8 cellular contexts compared by ENCODE assay signal in genomic region chr11:68003846-68004550, GRCh38. TPM values are rescaled to one million over a fixed set of nuclear protein-coding genes. Genes with fewer than 3 reads are reported as not detected.
DNase-seq lines count a peak whose midpoint lies in the region; ATAC-seq and TF ChIP-seq lines count a peak whose summit lies in the region.

A gene with protein sequence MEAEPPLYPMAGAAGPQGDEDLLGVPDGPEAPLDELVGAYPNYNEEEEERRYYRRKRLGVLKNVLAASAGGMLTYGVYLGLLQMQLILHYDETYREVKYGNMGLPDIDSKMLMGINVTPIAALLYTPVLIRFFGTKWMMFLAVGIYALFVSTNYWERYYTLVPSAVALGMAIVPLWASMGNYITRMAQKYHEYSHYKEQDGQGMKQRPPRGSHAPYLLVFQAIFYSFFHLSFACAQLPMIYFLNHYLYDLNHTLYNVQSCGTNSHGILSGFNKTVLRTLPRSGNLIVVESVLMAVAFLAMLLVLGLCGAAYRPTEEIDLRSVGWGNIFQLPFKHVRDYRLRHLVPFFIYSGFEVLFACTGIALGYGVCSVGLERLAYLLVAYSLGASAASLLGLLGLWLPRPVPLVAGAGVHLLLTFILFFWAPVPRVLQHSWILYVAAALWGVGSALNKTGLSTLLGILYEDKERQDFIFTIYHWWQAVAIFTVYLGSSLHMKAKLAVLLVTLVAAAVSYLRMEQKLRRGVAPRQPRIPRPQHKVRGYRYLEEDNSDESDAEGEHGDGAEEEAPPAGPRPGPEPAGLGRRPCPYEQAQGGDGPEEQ (minus strand): TSS chr11:68004097. CDS start chr11:68004043, 54 bp downstream.

- H3K36me3 Mint-ChIP-seq in central memory CD8-positive, alpha-beta T cell (ENCODE audit: insufficient read depth): peaks cover 10% of the 10 kb centered on the region

- H3K27ac Mint-ChIP-seq in central memory CD8-positive, alpha-beta T cell (ENCODE audit: low read depth): peak within 1 kb of the TSS; percentile 59

- CTCF ChIA-PET in HEK293 (lab: Yijun Ruan, JAX): no interaction called here

- POLR2A ChIA-PET in HEK293 (lab: Yijun Ruan, JAX): interaction anchor here (1.1 kb wide), 1 partner anchor 9 kb away, joined by 3 read pairs; no protein-coding TSS in a partner anchor

- H3K4me3 ChIP-seq in HEK293 (ENCODE audit: low read depth, low read length): peak within 1 kb of the TSS; percentile 48

- H3K4me1 Mint-ChIP-seq in central memory CD8-positive, alpha-beta T cell: peaks cover 20% of the 10 kb centered on the region

- no peaks in the 10 kb centered on the region for H3K9me3 Mint-ChIP-seq in central memory CD8-positive, alpha-beta T cell

- no peaks in the 10 kb centered on the region for H3K36me3 ChIP-seq in HEK293 (ENCODE audit: control insufficient read depth in 2 of 2, insufficient read depth in 1 of 2, low read length in 2 of 2)

- H3K4me1 ChIP-seq in HEK293 (ENCODE audit: control insufficient read depth, insufficient read depth, low read length): no peaks in the 10 kb centered on the region; the same call in 1 of the 2 replicates

- TF ChIP-seq CTCF in HEK293 (tag by site-specific recombination; IDR thresholded peaks at IDR 0.05): no peak

- no peak within 1 kb of the TSS for H3K27ac ChIP-seq in HEK293 (ENCODE audit: extremely low read depth, low read depth, low read length)

- DNase-seq in GM03348 (ENCODE audit: low spot score): peak; percentile 94
- peak; percentile 58 for DNase-seq in NCI-H2196 treated with DMSO at 0.1 percent for 48 hours (lab: John Stamatoyannopoulos, UW; ENCODE audit: unreplicated experiment)
- DNase-seq in activated CD4-positive, CD25-positive, alpha-beta regulatory T cell treated with anti-CD3 and anti-CD28 coated beads, Interleukin-2, amount 50 U/mL, for 16 hours (ENCODE audit: low read depth, low spot score): peak; percentile 44
- peak; percentile 43 to 58 for DNase-seq in central memory CD8-positive, alpha-beta T cell (ENCODE audit: low spot score in 2 of 2)
- peak; percentile 91 for DNase-seq in left lobe of liver (ENCODE audit: low spot score)
- DNase-seq in stimulated activated CD4-positive, alpha-beta T cell treated with anti-CD3 and anti-CD28 coated beads, Interleukin-2, amount 100 ng/mL, for 48 hours: peak; percentile 80 to 81
- DNase-seq in OCI-M2 (lab: John Stamatoyannopoulos, UW; ENCODE audit: unreplicated experiment): no peak

- H3K4me3 Mint-ChIP-seq in central memory CD8-positive, alpha-beta T cell: peak within 1 kb of the TSS; percentile 87

- H3K27me3 Mint-ChIP-seq in central memory CD8-positive, alpha-beta T cell: no peaks in the 10 kb centered on the region

- H3K9me3 ChIP-seq in HEK293 (ENCODE audit: control insufficient read depth, insufficient read depth, low read depth, low read length): no peaks in the 10 kb centered on the region

- ATAC-seq in central memory CD8-positive, alpha-beta T cell (replicated peaks; ENCODE audit: extremely low read depth, poor library complexity, severe bottlenecking): peak; percentile 85
- peak; percentile 89 for ATAC-seq in left lobe of liver

TF ChIP-seq in HEK293, 187 proteins besides CTCF, POLR2A, EP300 and RAD21 (continues in another document):
- TF ChIP-seq PATZ1 (tag by site-specific recombination; IDR thresholded peaks at IDR 0.05): 0 out of 2 replicates have a peak, but pooled peaks have one; percentile 26
- 0 out of 2 replicates have a peak, but pooled peaks have one; percentile 40 for TF ChIP-seq KLF8 (tag by site-specific recombination; IDR thresholded peaks at IDR 0.05)
- no peak for TF ChIP-seq ZNF610 (tag by site-specific recombination; IDR thresholded peaks at IDR 0.05; ENCODE audit: borderline replicate concordance)
- TF ChIP-seq ZNF324 (tag by site-specific recombination; IDR thresholded peaks at IDR 0.05): 0 out of 2 replicates have a peak, but pooled peaks have one; percentile 58
- TF ChIP-seq SP3 (tag by site-specific recombination; IDR thresholded peaks at IDR 0.05): peak; percentile 88
- peak; percentile 53; the same call in 1 of the 2 replicates for TF ChIP-seq ZNF335 (tag by site-specific recombination; conservative IDR thresholded peaks at IDR 0.05)
- no peak for TF ChIP-seq ZNF114 (tag by site-specific recombination; IDR thresholded peaks at IDR 0.05)
- no peak for TF ChIP-seq TRIM28 (IDR thresholded peaks at IDR 0.05; ENCODE audit: borderline replicate concordance, low read length)
- peak; percentile 58; the same call in 1 of the 2 replicates for TF ChIP-seq ZNF580 (tag by site-specific recombination; IDR thresholded peaks at IDR 0.05)
- TF ChIP-seq ZFHX2 (tag by site-specific recombination; conservative IDR thresholded peaks at IDR 0.05): peak; percentile 42
- peak; percentile 26; the same call in 1 of the 2 replicates for TF ChIP-seq EGR2 (tag by site-specific recombination; IDR thresholded peaks at IDR 0.05; ENCODE audit: low read depth)
- 0 out of 2 replicates have a peak, but pooled peaks have one; percentile 36 for TF ChIP-seq ZNF692 (tag by site-specific recombination; IDR thresholded peaks at IDR 0.05)
- TF ChIP-seq ZNF626 (tag by site-specific recombination; IDR thresholded peaks at IDR 0.05): no peak
- peak; percentile 56 for TF ChIP-seq SP7 (tag by site-specific recombination; IDR thresholded peaks at IDR 0.05)
- no peak for TF ChIP-seq ZNF155 (tag by site-specific recombination; IDR thresholded peaks at IDR 0.05)
- peak; percentile 38; the same call in 1 of the 2 replicates for TF ChIP-seq ZBTB11 (tag by site-specific recombination; conservative IDR thresholded peaks at IDR 0.05; ENCODE audit: low read depth)
- TF ChIP-seq ZNF843 (tag by site-specific recombination; IDR thresholded peaks at IDR 0.05): 0 out of 2 replicates have a peak, but pooled peaks have one; percentile 13
- TF ChIP-seq WT1 (tag by site-specific recombination; IDR thresholded peaks at IDR 0.05): 0 out of 2 replicates have a peak, but pooled peaks have one; percentile 15
- no peak for TF ChIP-seq GFI1B (tag by site-specific recombination; IDR thresholded peaks at IDR 0.05)
- no peak for TF ChIP-seq ZFP69B (tag by site-specific recombination; IDR thresholded peaks at IDR 0.05)
- TF ChIP-seq YY1 (tag by site-specific recombination; IDR thresholded peaks at IDR 0.05): no peak
- no peak for TF ChIP-seq ZNF548 (tag by site-specific recombination; IDR thresholded peaks at IDR 0.05)
- TF ChIP-seq ZNF184 (tag by site-specific recombination; IDR thresholded peaks at IDR 0.05): 0 out of 2 replicates have a peak, but pooled peaks have one; percentile 36
- TF ChIP-seq KLF10 (tag by site-specific recombination; IDR thresholded peaks at IDR 0.05): peak; percentile 95

RNA-seq across cellular contexts. Expression of the gene that starts here (rescaled TPM):
- total RNA-seq in left lobe of liver: 18.9 TPM
